9 cellular contexts compared by ENCODE assay signal in the genomic region with DNA sequence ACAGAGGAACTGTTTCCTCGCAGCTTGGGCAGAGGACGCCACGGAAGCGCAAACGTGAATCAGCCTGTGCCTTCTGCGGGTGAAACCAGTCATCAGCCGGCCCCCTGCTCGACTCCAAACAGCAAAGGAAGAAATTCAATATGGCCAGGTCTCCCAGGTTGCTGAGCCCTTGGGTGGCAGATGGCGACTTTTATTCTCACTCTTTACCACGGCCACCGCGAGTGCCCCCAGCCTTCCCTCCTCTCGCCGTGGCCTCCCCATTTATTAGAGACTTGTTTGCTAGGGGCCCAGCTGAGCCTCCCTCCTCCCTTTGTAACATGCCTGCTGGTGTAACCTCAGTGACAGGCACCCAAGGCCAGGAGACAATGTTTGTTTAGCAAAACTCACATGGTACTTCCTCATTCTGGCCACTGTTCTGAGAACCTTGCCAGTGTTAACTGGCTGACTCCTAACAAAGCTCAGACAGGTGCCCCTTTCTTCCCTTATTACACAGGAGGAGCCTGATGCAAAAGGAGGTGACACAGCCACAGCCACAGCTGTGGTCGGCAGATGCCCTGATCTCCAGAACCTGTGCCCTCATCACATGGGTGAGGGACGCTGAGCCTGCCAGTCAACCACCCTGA. TPM values are rescaled to one million over a fixed set of nuclear protein-coding genes. Genes with fewer than 3 reads are reported as not detected.
DNase-seq lines count a peak whose midpoint lies in the region; ATAC-seq and TF ChIP-seq lines count a peak whose summit lies in the region.
"Had no signal": no experiment of that assay in that cellular context is flagged by ENCODE, and none has a peak within 500 bp of the region (broad histone marks: within the 10 kb centered on the region; RNA-seq: fewer than 3 reads in every experiment).

No MANE protein-coding gene starts in this region.

- H3K4me1 Mint-ChIP-seq in Calu3 (ENCODE audit: low read depth, unreplicated experiment): peaks cover 21% of the 10 kb centered on the region
- H3K4me1 Mint-ChIP-seq in activated CD4-positive, alpha-beta T cell treated with anti-CD3 and anti-CD28 coated beads, Interleukin-2, amount 10 ng/mL, durations not matched to agents 7 days and 5 days: peaks cover 9% of the 10 kb centered on the region

- DNase-seq in Calu3 (no peak), HL-60 (ENCODE audit: low read depth in 1 of 2, low spot score in 1 of 2) (peak; percentile 57 to 93), SKM-1 (lab: John Stamatoyannopoulos, UW; ENCODE audit: unreplicated experiment) (peak; percentile 70), superior temporal gyrus (ENCODE audit: extremely low spot score) (no peak), HAP-1 (ENCODE audit: low spot score in 2 of 2) (no peak)
- no peak for DNase-seq in activated CD4-positive, alpha-beta T cell treated with anti-CD3 and anti-CD28 coated beads, Interleukin-2, amount 10 ng/mL, durations not matched to agents 7 days and 5 days

- no peak for TF ChIP-seq CTCF in Calu3 (IDR thresholded peaks at IDR 0.05; ENCODE audit: unreplicated experiment)
- TF ChIP-seq CTCF in HL-60 (IDR thresholded peaks at IDR 0.05; ENCODE audit: insufficient read depth, low read length): no peak

- H3K27me3 ChIP-seq in HL-60 (ENCODE audit: insufficient read depth, poor library complexity, severe bottlenecking) (no peaks in the 10 kb centered on the region), mucosa of rectum (ENCODE audit: control insufficient read depth in 2 of 2, insufficient read depth in 2 of 2, low read length in 2 of 2) (no peaks in the 10 kb centered on the region), HAP-1 (ENCODE audit: low read depth) (no peaks in the 10 kb centered on the region)
- H3K27me3 ChIP-seq: cardiac muscle cell had no signal

- H3K9me3 Mint-ChIP-seq in Calu3 (ENCODE audit: low read depth, unreplicated experiment): no peaks in the 10 kb centered on the region
- H3K9me3 Mint-ChIP-seq in activated CD4-positive, alpha-beta T cell treated with anti-CD3 and anti-CD28 coated beads, Interleukin-2, amount 10 ng/mL, durations not matched to agents 7 days and 5 days: no peaks in the 10 kb centered on the region

- POLR2A ChIA-PET in activated CD4-positive, alpha-beta T cell treated with anti-CD3 and anti-CD28 coated beads, Interleukin-2, amount 10 ng/mL, durations not matched to agents 7 days and 5 days (lab: Charles Lee): no interaction called here

- ATAC-seq in GM18520 (IDR thresholded peaks at IDR 0.05; ENCODE audit: unreplicated experiment): no peak

- CTCF ChIA-PET in Calu3 (lab: Charles Lee): interaction anchor here (1.0 to 1.8 kb wide), 2 partner anchors 9 to 100 kb away, joined by 3 to 5 read pairs; no protein-coding TSS in a partner anchor
- CTCF ChIA-PET in activated CD4-positive, alpha-beta T cell treated with anti-CD3 and anti-CD28 coated beads, Interleukin-2, amount 10 ng/mL, durations not matched to agents 7 days and 5 days (lab: Charles Lee): no interaction called here

- H3K27me3 Mint-ChIP-seq in Calu3 (ENCODE audit: unreplicated experiment): no peaks in the 10 kb centered on the region
- H3K27me3 Mint-ChIP-seq in activated CD4-positive, alpha-beta T cell treated with anti-CD3 and anti-CD28 coated beads, Interleukin-2, amount 10 ng/mL, durations not matched to agents 7 days and 5 days: peaks cover 2% of the 10 kb centered on the region

- intact Hi-C loops in Calu3 (cut with micrococcal nuclease; ENCODE audit: unreplicated experiment): loop anchor here (10.0 kb wide), 2 partner anchors 51 to 101 kb away; no protein-coding TSS in a partner anchor

- peak overlapping the region; percentile 89 for H3K27ac Mint-ChIP-seq in Calu3 (ENCODE audit: unreplicated experiment)
- H3K27ac Mint-ChIP-seq in activated CD4-positive, alpha-beta T cell treated with anti-CD3 and anti-CD28 coated beads, Interleukin-2, amount 10 ng/mL, durations not matched to agents 7 days and 5 days: no peak overlapping the region

- H3K9me3 ChIP-seq in mucosa of rectum (ENCODE audit: control insufficient read depth in 2 of 2, low read length in 2 of 2) (no peaks in the 10 kb centered on the region), HAP-1 (no peaks in the 10 kb centered on the region)

- H3K36me3 Mint-ChIP-seq in Calu3 (ENCODE audit: insufficient read depth, unreplicated experiment): peaks cover 40% of the 10 kb centered on the region
- H3K36me3 Mint-ChIP-seq in activated CD4-positive, alpha-beta T cell treated with anti-CD3 and anti-CD28 coated beads, Interleukin-2, amount 10 ng/mL, durations not matched to agents 7 days and 5 days (ENCODE audit: low read depth): peaks cover 3% of the 10 kb centered on the region

- peak overlapping the region in 1 of 2 donors; percentile 67 for H3K9ac ChIP-seq in mucosa of rectum (ENCODE audit: low read depth in 1 of 2, low read length in 2 of 2)

- peak overlapping the region; percentile 58 for H3K27ac ChIP-seq in HL-60 (replicated peaks)
- peak overlapping the region; percentile 69 to 87 for H3K27ac ChIP-seq in mucosa of rectum (ENCODE audit: low read depth in 2 of 2, low read length in 2 of 2)
- H3K27ac ChIP-seq: cardiac muscle cell had no signal

- H3K4me1 ChIP-seq in mucosa of rectum (ENCODE audit: control insufficient read depth in 2 of 2, insufficient read depth in 2 of 2, low read length in 2 of 2) (peaks cover 20 to 49% of the 10 kb centered on the region in 2 donors), HAP-1 (no peaks in the 10 kb centered on the region; the same call in 1 of the 2 replicates)

- H3K4me3 Mint-ChIP-seq in Calu3 (ENCODE audit: low read depth, unreplicated experiment): peak overlapping the region; percentile 59
- no peak overlapping the region for H3K4me3 Mint-ChIP-seq in activated CD4-positive, alpha-beta T cell treated with anti-CD3 and anti-CD28 coated beads, Interleukin-2, amount 10 ng/mL, durations not matched to agents 7 days and 5 days

- BruUV-seq in Calu3 (replicated peaks; lab: Mats Ljungman, UMichigan): no TSS peak

- H3K4me3 ChIP-seq in HL-60 (replicated peaks; ENCODE audit: insufficient read depth, low read length): no peak overlapping the region
- peak overlapping the region; percentile 20 to 22 for H3K4me3 ChIP-seq in mucosa of rectum (ENCODE audit: low read length in 2 of 2)
- no peak overlapping the region for H3K4me3 ChIP-seq in HAP-1
- H3K4me3 ChIP-seq: cardiac muscle cell had no signal

- H3K36me3 ChIP-seq in mucosa of rectum (ENCODE audit: control insufficient read depth in 2 of 2, insufficient read depth in 2 of 2, low read length in 2 of 2): peaks cover 4 to 7% of the 10 kb centered on the region in 2 donors
- H3K36me3 ChIP-seq in HAP-1 (replicated peaks): no peaks in the 10 kb centered on the region
- H3K36me3 ChIP-seq: cardiac muscle cell had no signal

- in situ Hi-C loops in HAP-1 (cut with MboI; ENCODE audit: low sequenced_read_pairs): no loop called here

RNA-seq across cellular contexts. Expression of gene RAB20, which starts 5.8 kb away (rescaled TPM):
- 9.7 and 11.9 TPM in 2 replicates for total RNA-seq in Calu3 (2022)
- 1 to 10 TPM; 3.2 to 4.1 TPM for total RNA-seq in activated CD4-positive, alpha-beta T cell treated with anti-CD3 and anti-CD28 coated beads, Interleukin-2, amount 10 ng/mL, durations not matched to agents 7 days and 5 days

RNA-seq across cellular contexts. Expression of gene NAXD, which starts 59.6 kb away (rescaled TPM):
- 11.5 and 14.0 TPM in 2 replicates for total RNA-seq in Calu3 (2022)
- total RNA-seq in activated CD4-positive, alpha-beta T cell treated with anti-CD3 and anti-CD28 coated beads, Interleukin-2, amount 10 ng/mL, durations not matched to agents 7 days and 5 days: 10 to 100 TPM; 23.3 to 25.2 TPM

Comparison
In these comparisons a context has a peak if more than half of its experiments do, and no peak if none do; other contexts are left out.
1. DNase-seq: peak in HL-60 (2 of 2) and SKM-1 (single experiment); none in Calu3 (single experiment), superior temporal gyrus (single experiment), activated CD4-positive, alpha-beta T cell treated with anti-CD3 and anti-CD28 coated beads, Interleukin-2, amount 10 ng/mL, durations not matched to agents 7 days and 5 days (single experiment) and HAP-1 (0 of 2).
2. H3K4me3 ChIP-seq: peak in mucosa of rectum (2 of 2); none in HL-60 (single experiment) and HAP-1 (single experiment).